ENCODE assay signal across 28 cellular contexts in genomic region chr9:81618923-81619322, GRCh38.
"Had no signal": no experiment of that assay in that cellular context is flagged by ENCODE, and none has a peak within 500 bp of the region (broad histone marks: within the 10 kb centered on the region; RNA-seq: fewer than 3 reads in every experiment).

No MANE protein-coding gene starts in this region.

- H3K27ac Mint-ChIP-seq: activated CD4-positive, alpha-beta memory T cell treated with anti-CD3 and anti-CD28 coated beads for 36 hours; activated CD4-positive, alpha-beta T cell treated with anti-CD3 and anti-CD28 coated beads, Interleukin-2, amount 10 ng/mL, durations not matched to agents 7 days and 5 days; activated naive CD4-positive, alpha-beta T cell treated with anti-CD3 and anti-CD28 coated beads, Interleukin-2, amount 50 U/mL, for 72 hours; activated naive CD8-positive, alpha-beta T cell treated with anti-CD3 and anti-CD28 coated beads, Interleukin-2, amount 50 U/mL, for 24 hours; T-cell had no signal

- DNase-seq: activated CD4-positive, alpha-beta memory T cell treated with anti-CD3 and anti-CD28 coated beads for 36 hours; activated CD4-positive, alpha-beta T cell treated with anti-CD3 and anti-CD28 coated beads, Interleukin-2, amount 10 ng/mL, durations not matched to agents 7 days and 5 days; activated CD4-positive, CD25-positive, alpha-beta regulatory T cell; activated CD8-positive, alpha-beta memory T cell treated with anti-CD3 and anti-CD28 coated beads for 24 hours; activated effector memory CD4-positive, alpha-beta T cell treated with anti-CD3 and anti-CD28 coated beads, Interleukin-2, amount 50 U/mL, for 16 hours; activated naive CD4-positive, alpha-beta T cell treated with Interleukin-2 at 50 U/mL for 16 hours; activated naive CD8-positive, alpha-beta T cell treated with anti-CD3 and anti-CD28 coated beads, Interleukin-2, amount 50 U/mL, for 24 hours; activated T-cell treated with anti-CD3 and anti-CD28 coated beads, Interleukin-2, amount 50 U/mL, for 4 hours; amniotic stem cell; body of pancreas; Kasumi-1; NCI-H1048; NCI-H146; NCI-H187 treated with DMSO at 0.1 percent for 48 hours; NCI-H2081 treated with DMSO at 0.1 percent for 48 hours; NCI-H226; NCI-H526 treated with DMSO at 0.1 percent for 48 hours; NCI-H82; NK-92 treated with Interleukin-12 subunit alpha and Interleukin-12 subunit beta, amount 100 ng/mL, for 24 hours; PC-9; T-cell; T-helper 2 cell; T1000 had no signal

- H3K27me3 Mint-ChIP-seq: activated CD4-positive, alpha-beta memory T cell treated with anti-CD3 and anti-CD28 coated beads for 36 hours; activated CD4-positive, alpha-beta T cell treated with anti-CD3 and anti-CD28 coated beads, Interleukin-2, amount 10 ng/mL, durations not matched to agents 7 days and 5 days; activated naive CD8-positive, alpha-beta T cell treated with anti-CD3 and anti-CD28 coated beads, Interleukin-2, amount 50 U/mL, for 24 hours; central memory CD8-positive, alpha-beta T cell; T-cell had no signal

- H3K4me3 ChIP-seq: ascending aorta, body of pancreas, K562, PC-9, SK-N-MC had no signal

- H2AFZ ChIP-seq: PC-9 had no signal

- H3K9me3 ChIP-seq: ascending aorta, body of pancreas had no signal

- H3K27me3 ChIP-seq: ascending aorta, body of pancreas had no signal

- H3K36me3 Mint-ChIP-seq: activated CD4-positive, alpha-beta memory T cell treated with anti-CD3 and anti-CD28 coated beads for 36 hours; activated naive CD4-positive, alpha-beta T cell treated with anti-CD3 and anti-CD28 coated beads, Interleukin-2, amount 50 U/mL, for 72 hours; T-cell had no signal

- ATAC-seq: body of pancreas, K562, T-cell had no signal

- H3K4me2 ChIP-seq: PC-9 had no signal

- H3K9me3 Mint-ChIP-seq: activated CD4-positive, alpha-beta memory T cell treated with anti-CD3 and anti-CD28 coated beads for 36 hours; activated CD4-positive, alpha-beta T cell treated with anti-CD3 and anti-CD28 coated beads, Interleukin-2, amount 10 ng/mL, durations not matched to agents 7 days and 5 days; activated naive CD4-positive, alpha-beta T cell treated with anti-CD3 and anti-CD28 coated beads, Interleukin-2, amount 50 U/mL, for 72 hours; activated naive CD8-positive, alpha-beta T cell treated with anti-CD3 and anti-CD28 coated beads, Interleukin-2, amount 50 U/mL, for 24 hours; activated T-cell treated with anti-CD3 and anti-CD28 coated beads, Interleukin-2, amount 50 U/mL, for 4 hours; T-cell had no signal

- H3K4me1 ChIP-seq: body of pancreas had no signal

- H3K27ac ChIP-seq: body of pancreas, PC-9, SK-N-MC had no signal

- H3K4me3 Mint-ChIP-seq: activated CD4-positive, alpha-beta memory T cell treated with anti-CD3 and anti-CD28 coated beads for 36 hours; activated CD4-positive, alpha-beta T cell treated with anti-CD3 and anti-CD28 coated beads, Interleukin-2, amount 10 ng/mL, durations not matched to agents 7 days and 5 days; activated naive CD8-positive, alpha-beta T cell treated with anti-CD3 and anti-CD28 coated beads, Interleukin-2, amount 50 U/mL, for 24 hours; activated T-cell treated with anti-CD3 and anti-CD28 coated beads, Interleukin-2, amount 50 U/mL, for 4 hours; central memory CD8-positive, alpha-beta T cell; T-cell had no signal

- H3K4me1 Mint-ChIP-seq: central memory CD8-positive, alpha-beta T cell had no signal
